In genomic region chr11:9748361-9748970, GRCh38 we compare ENCODE assay signal across 1 cellular context.
TF ChIP-seq lines count a peak whose summit lies in the region.

No MANE protein-coding gene starts in this region.

TF ChIP-seq in GM23338, 12 proteins besides CTCF, POLR2A, EP300 and RAD21 (continued from another document):
- no peak for TF ChIP-seq ZNF462 (CRISPR knock-in tag; IDR thresholded peaks at IDR 0.05)
- TF ChIP-seq ZNF114 (CRISPR knock-in tag; IDR thresholded peaks at IDR 0.05), result no peak
- no peak for TF ChIP-seq ZNF331 (CRISPR knock-in tag; IDR thresholded peaks at IDR 0.05; ENCODE audit: low read depth)
